In the genomic region with DNA sequence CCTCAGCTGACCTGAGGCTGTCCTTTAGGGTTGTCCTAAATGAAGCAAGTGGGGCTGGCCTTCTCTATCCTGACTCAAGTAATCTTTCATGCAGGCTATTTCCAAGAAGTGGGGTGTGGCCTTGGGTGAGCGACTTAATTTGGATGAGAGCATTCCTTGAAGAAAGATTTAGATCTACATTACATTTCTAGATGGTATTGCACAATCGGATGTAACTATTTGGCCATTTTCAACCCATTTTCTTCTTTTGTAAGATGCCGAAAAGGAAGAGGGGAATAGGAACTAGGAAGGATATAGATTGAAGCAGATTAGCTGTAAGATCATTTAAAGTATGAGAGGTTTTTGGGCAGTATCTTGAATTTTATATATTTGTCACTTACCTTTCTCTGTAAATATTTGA, we compare ENCODE assay signal across 7 cellular contexts.
"Had no signal": no experiment of that assay in that cellular context is flagged by ENCODE, and none has a peak within 500 bp of the region (broad histone marks: within the 10 kb centered on the region; RNA-seq: fewer than 3 reads in every experiment).

No MANE protein-coding gene starts in this region.

- H2AFZ ChIP-seq: GM23338 had no signal

- DNase-seq: H9, HCEC 1CT, KBM-7 had no signal

- H3K4me1 Mint-ChIP-seq: GM23338, H9 had no signal

- FAIRE-seq: H1, H54, HTR-8/SVneo had no signal

- H3K4me2 ChIP-seq: GM23338 had no signal

- ATAC-seq: GM23338 had no signal

- H3K27ac Mint-ChIP-seq: GM23338, H9 had no signal

- H3K4me3 Mint-ChIP-seq: GM23338, H9 had no signal

- H3K4me3 ChIP-seq: GM23338 had no signal
